ENCODE assay signal across 27 cellular contexts in genomic region chr20:23475395-23475794, GRCh38. TPM values are rescaled to one million over a fixed set of nuclear protein-coding genes. Genes with fewer than 3 reads are reported as not detected.
DNase-seq lines count a peak whose midpoint lies in the region; ATAC-seq, FAIRE-seq and TF ChIP-seq lines count a peak whose summit lies in the region.
"Had no signal": no experiment of that assay in that cellular context is flagged by ENCODE, and none has a peak within 500 bp of the region (broad histone marks: within the 10 kb centered on the region; RNA-seq: fewer than 3 reads in every experiment).

No MANE protein-coding gene starts in this region.

- no peak for DNase-seq in activated naive CD8-positive, alpha-beta T cell treated with anti-CD3 and anti-CD28 coated beads, Interleukin-2, amount 50 U/mL, for 24 hours
- no peak for DNase-seq in activated naive CD8-positive, alpha-beta T cell treated with anti-CD3 and anti-CD28 coated beads for 36 hours
- DNase-seq in HepG2 (ENCODE audit: low spot score), result no peak
- DNase-seq in stimulated activated CD4-positive, alpha-beta T cell treated with anti-CD3 and anti-CD28 coated beads, Interleukin-15, amount 100 ng/mL, for 24 hours, result no peak
- no peak for DNase-seq in hippocampal formation (lab: John Stamatoyannopoulos, UW)
- DNase-seq in HFFc6, result no peak
- no peak for DNase-seq in mesendoderm
- DNase-seq: ACHN; AML-193; BE2C; CD4-positive, alpha-beta T cell; CD8-positive, alpha-beta memory T cell; DMS 273 treated with DMSO at 0.1 percent for 48 hours; DMS79; EL; GDM1 had no signal

- no peak overlapping the region for H2AFZ ChIP-seq in HepG2 (ENCODE audit: low read length)
- H2AFZ ChIP-seq: GM23338 had no signal

- no peak overlapping the region for H4K5ac ChIP-seq in mesendoderm (ENCODE audit: low read length)

- intact Hi-C loops in HepG2 (cut with micrococcal nuclease; ENCODE audit: unreplicated experiment), result no loop called here

- H3K23ac ChIP-seq in mesendoderm (ENCODE audit: low read length), result no peak overlapping the region

- H3K4me1 ChIP-seq in HepG2 (ENCODE audit: insufficient read depth, low read length) (peaks cover 5% of the 10 kb centered on the region; the same call in 1 of the 2 replicates), mesendoderm (ENCODE audit: control insufficient read depth, low read depth, low read length) (no peaks in the 10 kb centered on the region)
- H3K4me1 ChIP-seq: BE2C, HAP-1 had no signal

- H3K4me2 ChIP-seq in HepG2 (ENCODE audit: low read depth, low read length) (no peak overlapping the region), mesendoderm (ENCODE audit: low read length) (no peak overlapping the region)
- H3K4me2 ChIP-seq: BLaER1 treated with 17β-estradiol and CSF1 and Interleukin-3, amounts not matched to agents 10 nM and 100 nM; GM23338 had no signal

- H3K27me3 ChIP-seq in HepG2 (ENCODE audit: control insufficient read depth in 1 of 2, insufficient read depth in 2 of 2, low read length in 2 of 2) (no peaks in the 10 kb centered on the region), mesendoderm (ENCODE audit: insufficient read depth, low read length, poor library complexity) (no peaks in the 10 kb centered on the region)
- H3K27me3 ChIP-seq: BE2C; BLaER1 treated with 17β-estradiol and CSF1 and Interleukin-3, amounts not matched to agents 10 nM and 100 nM had no signal

- H3K36me3 ChIP-seq in HepG2 (replicated peaks in 1 of 2; ENCODE audit: control insufficient read depth in 1 of 2, insufficient read depth in 2 of 2, low read length in 2 of 2) (no peaks in the 10 kb centered on the region), mesendoderm (ENCODE audit: control insufficient read depth, insufficient read depth, low read length) (no peaks in the 10 kb centered on the region)
- H3K36me3 ChIP-seq: BE2C; BLaER1 treated with 17β-estradiol and CSF1 and Interleukin-3, amounts not matched to agents 10 nM and 100 nM; HAP-1 had no signal

- no peaks in the 10 kb centered on the region for H3K9me3 ChIP-seq in HepG2 (ENCODE audit: low read length)
- H3K9me3 ChIP-seq: BE2C, HAP-1 had no signal

- no peak overlapping the region for H4K8ac ChIP-seq in mesendoderm (ENCODE audit: low read depth, low read length)

- CTCF ChIA-PET in HepG2 (lab: Yijun Ruan, JAX; ENCODE audit: low intra/inter-chr PET ratio, low total read pairs), result no interaction called here

- H3K4me3 ChIP-seq in HepG2 (replicated peaks in 1 of 3; ENCODE audit: insufficient read depth in 1 of 3, low read depth in 2 of 3, low read length in 3 of 3), result no peak overlapping the region
- no peak overlapping the region for H3K4me3 ChIP-seq in mesendoderm (ENCODE audit: low read length)
- H3K4me3 ChIP-seq: BLaER1 treated with 17β-estradiol and CSF1 and Interleukin-3, amounts not matched to agents 10 nM and 100 nM; GM12878; GM23338; HAP-1 had no signal

- no peaks in the 10 kb centered on the region for H3K4me1 Mint-ChIP-seq in activated naive CD8-positive, alpha-beta T cell treated with anti-CD3 and anti-CD28 coated beads, Interleukin-2, amount 50 U/mL, for 24 hours
- no peaks in the 10 kb centered on the region for H3K4me1 Mint-ChIP-seq in activated naive CD8-positive, alpha-beta T cell treated with anti-CD3 and anti-CD28 coated beads for 36 hours
- no peaks in the 10 kb centered on the region for H3K4me1 Mint-ChIP-seq in stimulated activated memory B cell treated with anti-CD40 and anti-IgM and Interleukin-4, amounts not matched to agents 10 μg/mL and 1 μg/mL and 100 μg/mL, for 72 hours
- H3K4me1 Mint-ChIP-seq in HFFc6 (ENCODE audit: low read depth), result no peaks in the 10 kb centered on the region
- H3K4me1 Mint-ChIP-seq: CD14-positive monocyte; CD8-positive, alpha-beta memory T cell had no signal

- TF ChIP-seq EP300 in HepG2 (IDR thresholded peaks at IDR 0.05; ENCODE audit: low read depth in 2 of 2, low read length in 2 of 2), result no peak
- no peak for TF ChIP-seq EP300 in HepG2 (CRISPR knock-in tag; IDR thresholded peaks at IDR 0.05; ENCODE audit: borderline replicate concordance)

- H3K4ac ChIP-seq in mesendoderm (ENCODE audit: low read depth, low read length), result no peak overlapping the region

- no peak overlapping the region for H3K56ac ChIP-seq in mesendoderm (ENCODE audit: low read length)

- TF ChIP-seq CTCF in HepG2 (CRISPR knock-in tag; IDR thresholded peaks at IDR 0.05), result no peak
- TF ChIP-seq CTCF in HFFc6 (IDR thresholded peaks at IDR 0.05), result no peak

- no peaks in the 10 kb centered on the region for H3K79me1 ChIP-seq in mesendoderm (ENCODE audit: low read length)

- H2BK15ac ChIP-seq in mesendoderm (replicated peaks; ENCODE audit: low read depth), result no peak overlapping the region

- no peak for TF ChIP-seq POLR2A in HepG2 (IDR thresholded peaks at IDR 0.05; ENCODE audit: insufficient read depth in 1 of 2, low read depth in 2 of 2, low read length in 2 of 2)

- no peak overlapping the region for H3K18ac ChIP-seq in mesendoderm (ENCODE audit: low read length)

- H3K27ac ChIP-seq in HepG2 (ENCODE audit: extremely low read length, insufficient read depth, low read length) (no peak overlapping the region), mesendoderm (ENCODE audit: low read depth, low read length) (no peak overlapping the region)
- H3K27ac ChIP-seq: 22Rv1; BLaER1 treated with 17β-estradiol and CSF1 and Interleukin-3, amounts not matched to agents 10 nM and 100 nM had no signal

- TF ChIP-seq RAD21 in HepG2 (CRISPR knock-in tag; IDR thresholded peaks at IDR 0.05), result no peak

- H3K27me3 Mint-ChIP-seq in activated naive CD8-positive, alpha-beta T cell treated with anti-CD3 and anti-CD28 coated beads, Interleukin-2, amount 50 U/mL, for 24 hours, result peaks cover 2% of the 10 kb centered on the region
- peaks cover 3% of the 10 kb centered on the region for H3K27me3 Mint-ChIP-seq in activated naive CD8-positive, alpha-beta T cell treated with anti-CD3 and anti-CD28 coated beads for 36 hours
- no peaks in the 10 kb centered on the region for H3K27me3 Mint-ChIP-seq in stimulated activated memory B cell treated with anti-CD40 and anti-IgM and Interleukin-4, amounts not matched to agents 10 μg/mL and 1 μg/mL and 100 μg/mL, for 72 hours
- H3K27me3 Mint-ChIP-seq in HFFc6 (ENCODE audit: insufficient read depth), result peaks cover 4% of the 10 kb centered on the region; the same call in 1 of the 2 replicates

- no peaks in the 10 kb centered on the region for H3K36me3 Mint-ChIP-seq in activated naive CD8-positive, alpha-beta T cell treated with anti-CD3 and anti-CD28 coated beads, Interleukin-2, amount 50 U/mL, for 24 hours (ENCODE audit: low read depth)
- no peaks in the 10 kb centered on the region for H3K36me3 Mint-ChIP-seq in activated naive CD8-positive, alpha-beta T cell treated with anti-CD3 and anti-CD28 coated beads for 36 hours
- H3K36me3 Mint-ChIP-seq in stimulated activated memory B cell treated with anti-CD40 and anti-IgM and Interleukin-4, amounts not matched to agents 10 μg/mL and 1 μg/mL and 100 μg/mL, for 72 hours, result no peaks in the 10 kb centered on the region
- no peaks in the 10 kb centered on the region for H3K36me3 Mint-ChIP-seq in HFFc6 (ENCODE audit: low read depth)
- H3K36me3 Mint-ChIP-seq: CD14-positive monocyte had no signal

- 51% methylated on average over 5 of the region's 5 CpGs for WGBS in HepG2 (ENCODE audit: low lambda C conversion rate)
- no CpG with 5 or more reads among the region's 5 CpGs for WGBS in mesendoderm (ENCODE audit: extremely low coverage, insufficient coverage, low lambda C conversion rate)

- no peak overlapping the region for H3K4me3 Mint-ChIP-seq in activated naive CD8-positive, alpha-beta T cell treated with anti-CD3 and anti-CD28 coated beads, Interleukin-2, amount 50 U/mL, for 24 hours
- no peak overlapping the region for H3K4me3 Mint-ChIP-seq in activated naive CD8-positive, alpha-beta T cell treated with anti-CD3 and anti-CD28 coated beads for 36 hours
- no peak overlapping the region for H3K4me3 Mint-ChIP-seq in stimulated activated memory B cell treated with anti-CD40 and anti-IgM and Interleukin-4, amounts not matched to agents 10 μg/mL and 1 μg/mL and 100 μg/mL, for 72 hours
- H3K4me3 Mint-ChIP-seq in HFFc6, result no peak overlapping the region
- H3K4me3 Mint-ChIP-seq: CD14-positive monocyte; CD4-positive, alpha-beta T cell; CD8-positive, alpha-beta memory T cell; GM23338 had no signal

- no peaks in the 10 kb centered on the region for H3K9me3 Mint-ChIP-seq in activated naive CD8-positive, alpha-beta T cell treated with anti-CD3 and anti-CD28 coated beads, Interleukin-2, amount 50 U/mL, for 24 hours
- H3K9me3 Mint-ChIP-seq in activated naive CD8-positive, alpha-beta T cell treated with anti-CD3 and anti-CD28 coated beads for 36 hours, result no peaks in the 10 kb centered on the region
- H3K9me3 Mint-ChIP-seq in stimulated activated memory B cell treated with anti-CD40 and anti-IgM and Interleukin-4, amounts not matched to agents 10 μg/mL and 1 μg/mL and 100 μg/mL, for 72 hours, result no peaks in the 10 kb centered on the region
- no peaks in the 10 kb centered on the region for H3K9me3 Mint-ChIP-seq in HFFc6
- H3K9me3 Mint-ChIP-seq: CD4-positive, alpha-beta T cell had no signal

- no peak overlapping the region for H2BK120ac ChIP-seq in mesendoderm (ENCODE audit: low read depth, low read length)

- ATAC-seq in activated naive CD8-positive, alpha-beta T cell treated with anti-CD3 and anti-CD28 coated beads, Interleukin-2, amount 50 U/mL, for 24 hours, result peak; percentile 28
- ATAC-seq in HepG2, result peak; percentile 86
- peak; percentile 54 for ATAC-seq in stimulated activated memory B cell treated with anti-CD40 and anti-IgM and Interleukin-4, amounts not matched to agents 10 μg/mL and 1 μg/mL and 100 μg/mL, for 72 hours
- ATAC-seq: GM12878, GM23338 had no signal

- in situ Hi-C loops in HepG2 (cut with HindIII; ENCODE audit: extremely low pct_ligation_motif_present, low pct_unique_long_range_greater_than_20kb), result no loop called here

- POLR2A ChIA-PET in HepG2 (lab: Yijun Ruan, JAX), result no interaction called here

- H3K79me2 ChIP-seq in HepG2 (ENCODE audit: insufficient read depth, low read length), result no peaks in the 10 kb centered on the region
- H3K79me2 ChIP-seq in mesendoderm (ENCODE audit: control insufficient read depth, insufficient read depth, low read length), result no peaks in the 10 kb centered on the region

- H3K27ac Mint-ChIP-seq in activated naive CD8-positive, alpha-beta T cell treated with anti-CD3 and anti-CD28 coated beads, Interleukin-2, amount 50 U/mL, for 24 hours, result no peak overlapping the region
- H3K27ac Mint-ChIP-seq in activated naive CD8-positive, alpha-beta T cell treated with anti-CD3 and anti-CD28 coated beads for 36 hours, result no peak overlapping the region
- no peak overlapping the region for H3K27ac Mint-ChIP-seq in stimulated activated memory B cell treated with anti-CD40 and anti-IgM and Interleukin-4, amounts not matched to agents 10 μg/mL and 1 μg/mL and 100 μg/mL, for 72 hours
- H3K27ac Mint-ChIP-seq in HFFc6, result no peak overlapping the region
- H3K27ac Mint-ChIP-seq: CD14-positive monocyte; CD4-positive, alpha-beta T cell; CD8-positive, alpha-beta memory T cell; GM23338 had no signal

- H2BK5ac ChIP-seq in mesendoderm (ENCODE audit: low read length), result no peak overlapping the region

- H4K20me1 ChIP-seq in HepG2 (ENCODE audit: insufficient read depth, low read length), result no peaks in the 10 kb centered on the region
- H4K20me1 ChIP-seq: BLaER1 treated with 17β-estradiol and CSF1 and Interleukin-3, amounts not matched to agents 10 nM and 100 nM had no signal

- BruUV-seq in HepG2 (replicated peaks; lab: Mats Ljungman, UMichigan), result no TSS peak

- H2AK5ac ChIP-seq in mesendoderm (ENCODE audit: low read length), result no peak overlapping the region

- H3K9ac ChIP-seq in HepG2 (ENCODE audit: insufficient read depth, low read depth, low read length), result no peak overlapping the region
- H3K9ac ChIP-seq in mesendoderm (ENCODE audit: low read length), result no peak overlapping the region
- H3K9ac ChIP-seq: BLaER1 treated with 17β-estradiol and CSF1 and Interleukin-3, amounts not matched to agents 10 nM and 100 nM had no signal

- no peak for FAIRE-seq in HepG2 (lab: Jason Lieb, UNC)
- FAIRE-seq: A204.1, D721Med, GM12878, GM19239, H54 had no signal

RNA-seq across cellular contexts. Expression of gene CST8, which starts 15.5 kb away (rescaled TPM):
- not detected for total RNA-seq in activated naive CD8-positive, alpha-beta T cell treated with anti-CD3 and anti-CD28 coated beads for 36 hours
- not detected in 2 replicates for total RNA-seq in HepG2 (2016; rRNA removed; fragmentation: Illumina TruSeq; extraction: Trizol)
- not detected in 2 replicates for total RNA-seq in HepG2 (2016; cell fraction: cytosol; rRNA removed; fragmentation: Illumina TruSeq; extraction: Trizol; ENCODE audit: low read depth)
- not detected in 2 replicates for total RNA-seq in HepG2 (2016; cell fraction: insoluble cytoplasmic fraction; rRNA removed; fragmentation: Illumina TruSeq; extraction: Trizol)
- total RNA-seq in HepG2 (2016; cell fraction: membrane; rRNA removed; fragmentation: Illumina TruSeq; extraction: Trizol), result not detected in 2 replicates
- not detected in 2 replicates for total RNA-seq in HepG2 (2016; cell fraction: nucleus; rRNA removed; fragmentation: Illumina TruSeq; extraction: Trizol)
- polyA plus RNA-seq in HepG2 (2011; rRNA removed), result not detected in 2 replicates
- not detected in 2 replicates for polyA plus RNA-seq in HepG2 (2011; cell fraction: cytosol; rRNA removed)
- not detected in 2 replicates for polyA plus RNA-seq in HepG2 (2011; cell fraction: nucleus; rRNA removed)
- not detected in 2 replicates for polyA plus RNA-seq in HepG2 (2012)
- not detected in 2 replicates for polyA plus RNA-seq in HepG2 (2016; cell fraction: cytosol; fragmentation: Illumina TruSeq; extraction: Trizol; ENCODE audit: low read depth)
- not detected in 2 replicates for polyA plus RNA-seq in HepG2 (2016; cell fraction: insoluble cytoplasmic fraction; fragmentation: Illumina TruSeq; extraction: Trizol; ENCODE audit: low read depth)
- not detected in 2 replicates for polyA plus RNA-seq in HepG2 (2016; cell fraction: membrane; fragmentation: Illumina TruSeq; extraction: Trizol; ENCODE audit: low read depth)
- not detected in 2 replicates for polyA plus RNA-seq in HepG2 (2016; cell fraction: nucleus; fragmentation: Illumina TruSeq; extraction: Trizol; ENCODE audit: insufficient read depth, low read depth)
- polyA minus RNA-seq in HepG2 (2011; rRNA and poly(A)+ RNA removed; ENCODE audit: low replicate concordance), result not detected in 2 replicates
- not detected in 2 replicates for polyA minus RNA-seq in HepG2 (2011; cell fraction: cytosol; rRNA and poly(A)+ RNA removed)
- polyA minus RNA-seq in HepG2 (2011; cell fraction: nucleus; rRNA and poly(A)+ RNA removed), result not detected in 2 replicates
- not detected for total RNA-seq in HFFc6 (2021; fragmentation: NEBNext Ultra II Directional; extraction: Animal tissue kit (Norgen Biotek cat#: 25700))
- not detected for polyA plus RNA-seq in mesendoderm (2013, experiment 1 of 2)
- polyA plus RNA-seq in mesendoderm (2013, experiment 2 of 2), result not detected
- total RNA-seq: CD4-positive, alpha-beta T cell; CD8-positive, alpha-beta memory T cell; GM12878; GM23338 had no signal
- polyA plus RNA-seq: CD14-positive monocyte; CD8-positive, alpha-beta memory T cell; GM12878; GM23338 had no signal

RNA-seq across cellular contexts. Expression of gene CST11, which starts 22.7 kb away (rescaled TPM):
- not detected for total RNA-seq in activated naive CD8-positive, alpha-beta T cell treated with anti-CD3 and anti-CD28 coated beads for 36 hours
- not detected in 2 replicates for total RNA-seq in HepG2 (2016; rRNA removed; fragmentation: Illumina TruSeq; extraction: Trizol)
- not detected in 2 replicates for total RNA-seq in HepG2 (2016; cell fraction: cytosol; rRNA removed; fragmentation: Illumina TruSeq; extraction: Trizol; ENCODE audit: low read depth)
- total RNA-seq in HepG2 (2016; cell fraction: insoluble cytoplasmic fraction; rRNA removed; fragmentation: Illumina TruSeq; extraction: Trizol), result not detected in 2 replicates
- not detected in 2 replicates for total RNA-seq in HepG2 (2016; cell fraction: membrane; rRNA removed; fragmentation: Illumina TruSeq; extraction: Trizol)
- total RNA-seq in HepG2 (2016; cell fraction: nucleus; rRNA removed; fragmentation: Illumina TruSeq; extraction: Trizol), result not detected in 2 replicates
- polyA plus RNA-seq in HepG2 (2011; rRNA removed), result not detected in 2 replicates
- polyA plus RNA-seq in HepG2 (2011; cell fraction: cytosol; rRNA removed), result not detected in 2 replicates
- polyA plus RNA-seq in HepG2 (2011; cell fraction: nucleus; rRNA removed), result not detected in 2 replicates
- not detected in 2 replicates for polyA plus RNA-seq in HepG2 (2012)
- not detected in 2 replicates for polyA plus RNA-seq in HepG2 (2016; cell fraction: cytosol; fragmentation: Illumina TruSeq; extraction: Trizol; ENCODE audit: low read depth)
- polyA plus RNA-seq in HepG2 (2016; cell fraction: insoluble cytoplasmic fraction; fragmentation: Illumina TruSeq; extraction: Trizol; ENCODE audit: low read depth), result not detected in 2 replicates
- not detected in 2 replicates for polyA plus RNA-seq in HepG2 (2016; cell fraction: membrane; fragmentation: Illumina TruSeq; extraction: Trizol; ENCODE audit: low read depth)
- polyA plus RNA-seq in HepG2 (2016; cell fraction: nucleus; fragmentation: Illumina TruSeq; extraction: Trizol; ENCODE audit: insufficient read depth, low read depth), result not detected in 2 replicates
- not detected in 2 replicates for polyA minus RNA-seq in HepG2 (2011; rRNA and poly(A)+ RNA removed; ENCODE audit: low replicate concordance)
- not detected in 2 replicates for polyA minus RNA-seq in HepG2 (2011; cell fraction: cytosol; rRNA and poly(A)+ RNA removed)
- polyA minus RNA-seq in HepG2 (2011; cell fraction: nucleus; rRNA and poly(A)+ RNA removed), result not detected in 2 replicates
- total RNA-seq in HFFc6 (2021; fragmentation: NEBNext Ultra II Directional; extraction: Animal tissue kit (Norgen Biotek cat#: 25700)), result not detected
- 0.46 TPM for polyA plus RNA-seq in mesendoderm (2013, experiment 1 of 2)
- polyA plus RNA-seq in mesendoderm (2013, experiment 2 of 2), result 0.71 TPM
- total RNA-seq: CD4-positive, alpha-beta T cell; CD8-positive, alpha-beta memory T cell; GM12878; GM23338 had no signal
- polyA plus RNA-seq: CD14-positive monocyte; CD8-positive, alpha-beta memory T cell; GM23338 had no signal

RNA-seq across cellular contexts. Expression of gene CSTL1, which starts 35.9 kb away (rescaled TPM):
- total RNA-seq in activated naive CD8-positive, alpha-beta T cell treated with anti-CD3 and anti-CD28 coated beads for 36 hours, result not detected
- not detected in 2 replicates for total RNA-seq in HepG2 (2016; rRNA removed; fragmentation: Illumina TruSeq; extraction: Trizol)
- total RNA-seq in HepG2 (2016; cell fraction: cytosol; rRNA removed; fragmentation: Illumina TruSeq; extraction: Trizol; ENCODE audit: low read depth), result not detected in 2 replicates
- total RNA-seq in HepG2 (2016; cell fraction: insoluble cytoplasmic fraction; rRNA removed; fragmentation: Illumina TruSeq; extraction: Trizol), result not detected in 2 replicates
- total RNA-seq in HepG2 (2016; cell fraction: membrane; rRNA removed; fragmentation: Illumina TruSeq; extraction: Trizol), result not detected in 2 replicates
- not detected in 2 replicates for total RNA-seq in HepG2 (2016; cell fraction: nucleus; rRNA removed; fragmentation: Illumina TruSeq; extraction: Trizol)
- polyA plus RNA-seq in HepG2 (2011; rRNA removed), result not detected in 2 replicates
- not detected in 2 replicates for polyA plus RNA-seq in HepG2 (2011; cell fraction: cytosol; rRNA removed)
- not detected in 2 replicates for polyA plus RNA-seq in HepG2 (2011; cell fraction: nucleus; rRNA removed)
- polyA plus RNA-seq in HepG2 (2012), result not detected in 2 replicates
- not detected in 2 replicates for polyA plus RNA-seq in HepG2 (2016; cell fraction: cytosol; fragmentation: Illumina TruSeq; extraction: Trizol; ENCODE audit: low read depth)
- not detected in 2 replicates for polyA plus RNA-seq in HepG2 (2016; cell fraction: insoluble cytoplasmic fraction; fragmentation: Illumina TruSeq; extraction: Trizol; ENCODE audit: low read depth)
- not detected in 2 replicates for polyA plus RNA-seq in HepG2 (2016; cell fraction: membrane; fragmentation: Illumina TruSeq; extraction: Trizol; ENCODE audit: low read depth)
- polyA plus RNA-seq in HepG2 (2016; cell fraction: nucleus; fragmentation: Illumina TruSeq; extraction: Trizol; ENCODE audit: insufficient read depth, low read depth), result not detected in 2 replicates
- not detected in 2 replicates for polyA minus RNA-seq in HepG2 (2011; rRNA and poly(A)+ RNA removed; ENCODE audit: low replicate concordance)
- not detected in 2 replicates for polyA minus RNA-seq in HepG2 (2011; cell fraction: cytosol; rRNA and poly(A)+ RNA removed)
- not detected in 2 replicates for polyA minus RNA-seq in HepG2 (2011; cell fraction: nucleus; rRNA and poly(A)+ RNA removed)
- total RNA-seq in HFFc6 (2021; fragmentation: NEBNext Ultra II Directional; extraction: Animal tissue kit (Norgen Biotek cat#: 25700)), result not detected
- polyA plus RNA-seq in mesendoderm (2013, experiment 1 of 2), result not detected
- polyA plus RNA-seq in mesendoderm (2013, experiment 2 of 2), result not detected
- total RNA-seq: CD4-positive, alpha-beta T cell; CD8-positive, alpha-beta memory T cell; GM12878; GM23338 had no signal
- polyA plus RNA-seq: CD14-positive monocyte; CD8-positive, alpha-beta memory T cell; GM12878; GM23338 had no signal

RNA-seq across cellular contexts. Expression of gene NAPB, which starts 54.1 kb away (rescaled TPM):
- total RNA-seq in activated naive CD8-positive, alpha-beta T cell treated with anti-CD3 and anti-CD28 coated beads for 36 hours, result 1 to 10 TPM; 6.7 to 7.2 TPM
- 9.5 and 15.2 TPM in 2 replicates for total RNA-seq in HepG2 (2016; rRNA removed; fragmentation: Illumina TruSeq; extraction: Trizol)
- total RNA-seq in HepG2 (2016; cell fraction: cytosol; rRNA removed; fragmentation: Illumina TruSeq; extraction: Trizol; ENCODE audit: low read depth), result 5.7 and 8.3 TPM in 2 replicates
- total RNA-seq in HepG2 (2016; cell fraction: insoluble cytoplasmic fraction; rRNA removed; fragmentation: Illumina TruSeq; extraction: Trizol), result 9.4 and 13.7 TPM in 2 replicates
- total RNA-seq in HepG2 (2016; cell fraction: membrane; rRNA removed; fragmentation: Illumina TruSeq; extraction: Trizol), result 5.0 and 5.2 TPM in 2 replicates
- 31.9 and 36.9 TPM in 2 replicates for total RNA-seq in HepG2 (2016; cell fraction: nucleus; rRNA removed; fragmentation: Illumina TruSeq; extraction: Trizol)
- 16.1 and 16.3 TPM in 2 replicates for polyA plus RNA-seq in HepG2 (2011; rRNA removed)
- 3.3 and 5.9 TPM in 2 replicates for polyA plus RNA-seq in HepG2 (2011; cell fraction: cytosol; rRNA removed)
- polyA plus RNA-seq in HepG2 (2011; cell fraction: nucleus; rRNA removed), result 32.8 and 44.6 TPM in 2 replicates
- 17.1 and 18.6 TPM in 2 replicates for polyA plus RNA-seq in HepG2 (2012)
- 0.59 and 0.69 TPM in 2 replicates for polyA plus RNA-seq in HepG2 (2016; cell fraction: cytosol; fragmentation: Illumina TruSeq; extraction: Trizol; ENCODE audit: low read depth)
- 9.7 and 10.6 TPM in 2 replicates for polyA plus RNA-seq in HepG2 (2016; cell fraction: insoluble cytoplasmic fraction; fragmentation: Illumina TruSeq; extraction: Trizol; ENCODE audit: low read depth)
- polyA plus RNA-seq in HepG2 (2016; cell fraction: membrane; fragmentation: Illumina TruSeq; extraction: Trizol; ENCODE audit: low read depth), result 2.0 and 2.7 TPM in 2 replicates
- polyA plus RNA-seq in HepG2 (2016; cell fraction: nucleus; fragmentation: Illumina TruSeq; extraction: Trizol; ENCODE audit: insufficient read depth, low read depth), result 41.0 and 41.3 TPM in 2 replicates
- polyA minus RNA-seq in HepG2 (2011; rRNA and poly(A)+ RNA removed; ENCODE audit: low replicate concordance), result 6.7 and 8.6 TPM in 2 replicates
- polyA minus RNA-seq in HepG2 (2011; cell fraction: cytosol; rRNA and poly(A)+ RNA removed), result 2.5 and 5.2 TPM in 2 replicates
- polyA minus RNA-seq in HepG2 (2011; cell fraction: nucleus; rRNA and poly(A)+ RNA removed), result 82.9 and 91.0 TPM in 2 replicates
- 1 to 10 TPM; 4.1 to 5.9 (median 5.0) TPM for total RNA-seq in HFFc6 (2021; fragmentation: NEBNext Ultra II Directional; extraction: Animal tissue kit (Norgen Biotek cat#: 25700))
- 4.2 TPM for polyA plus RNA-seq in mesendoderm (2013, experiment 1 of 2)
- polyA plus RNA-seq in mesendoderm (2013, experiment 2 of 2), result 4.4 TPM

Comparison
In these comparisons a context has a peak if more than half of its experiments do, and no peak if none do; other contexts are left out.
1. ATAC-seq: peak in every context shown above with its lines; median percentile 86 in HepG2; 54 in stimulated activated memory B cell treated with anti-CD40 and anti-IgM and Interleukin-4, amounts not matched to agents 10 μg/mL and 1 μg/mL and 100 μg/mL, for 72 hours; 28 in activated naive CD8-positive, alpha-beta T cell treated with anti-CD3 and anti-CD28 coated beads, Interleukin-2, amount 50 U/mL, for 24 hours.